Comparison of ENCODE assay signal across 21 cellular contexts in the genomic region with DNA sequence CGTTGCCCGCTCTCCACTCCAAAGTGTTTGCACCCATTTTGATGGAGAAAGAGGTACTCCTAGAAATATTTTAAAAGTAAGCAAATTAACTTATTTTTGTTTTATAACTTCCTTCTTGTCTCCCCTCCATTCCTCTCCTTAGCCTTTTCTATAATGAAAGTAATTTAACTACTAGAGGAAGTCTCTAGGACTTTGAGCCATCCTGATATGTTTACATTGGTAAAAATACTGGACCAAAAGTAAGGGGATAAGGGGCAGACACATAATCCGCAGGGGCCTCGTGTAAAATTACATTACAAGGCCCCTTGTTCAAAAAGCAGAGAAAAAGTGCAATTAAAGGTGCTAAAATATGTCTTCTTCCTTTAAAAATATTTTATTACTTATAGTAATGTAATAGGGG. TPM values are rescaled to one million over a fixed set of nuclear protein-coding genes. Genes with fewer than 3 reads are reported as not detected.
DNase-seq lines count a peak whose midpoint lies in the region; ATAC-seq, FAIRE-seq and TF ChIP-seq lines count a peak whose summit lies in the region.
"Had no signal": no experiment of that assay in that cellular context is flagged by ENCODE, and none has a peak within 500 bp of the region (broad histone marks: within the 10 kb centered on the region; RNA-seq: fewer than 3 reads in every experiment).

No MANE protein-coding gene starts in this region.

- no peaks in the 10 kb centered on the region for H3K36me3 ChIP-seq in Karpas-422 (ENCODE audit: insufficient read depth, low read length)
- no peaks in the 10 kb centered on the region for H3K36me3 ChIP-seq in HepG2 (replicated peaks in 1 of 2; ENCODE audit: control insufficient read depth in 1 of 2, insufficient read depth in 2 of 2, low read length in 2 of 2)
- H3K36me3 ChIP-seq in gastrocnemius medialis = peaks cover 0 to 74% of the 10 kb centered on the region in 2 donors
- no peaks in the 10 kb centered on the region for H3K36me3 ChIP-seq in PC-3 (ENCODE audit: low read depth, low read length)

- DNase-seq in Karpas-422 = no peak
- DNase-seq in HepG2 (ENCODE audit: low spot score) = no peak
- no peak for DNase-seq in gastrocnemius medialis
- DNase-seq in GM03348 (ENCODE audit: low spot score) = no peak
- DNase-seq in PC-3 = no peak
- DNase-seq: AML-193; Caco-2; Calu3; CD4-positive, alpha-beta T cell; CD8-positive, alpha-beta T cell; DMS79 treated with DMSO at 0.1 percent for 48 hours; GF-D8 had no signal

- no peak overlapping the region for H3K9ac ChIP-seq in Karpas-422 (ENCODE audit: low read length)
- no peak overlapping the region for H3K9ac ChIP-seq in HepG2 (ENCODE audit: insufficient read depth, low read depth, low read length)
- H3K9ac ChIP-seq in PC-3 (ENCODE audit: low read length) = no peak overlapping the region
- H3K9ac ChIP-seq: BLaER1 treated with 17β-estradiol and CSF1 and Interleukin-3, amounts not matched to agents 10 nM and 100 nM had no signal

- H3K79me2 ChIP-seq in Karpas-422 (ENCODE audit: low read length) (no peaks in the 10 kb centered on the region), HepG2 (ENCODE audit: insufficient read depth, low read length) (no peaks in the 10 kb centered on the region), PC-3 (ENCODE audit: low read length) (no peaks in the 10 kb centered on the region)

- no peak for TF ChIP-seq POLR2A in HepG2 (IDR thresholded peaks at IDR 0.05; ENCODE audit: insufficient read depth in 1 of 2, low read depth in 2 of 2, low read length in 2 of 2)
- TF ChIP-seq POLR2A in gastrocnemius medialis (IDR thresholded peaks at IDR 0.05) = no peak

- intact Hi-C loops in HepG2 (cut with micrococcal nuclease; ENCODE audit: unreplicated experiment) (no loop called here), gastrocnemius medialis (cut with DNase I; ENCODE audit: low total_unique reads) (no loop called here), PC-3 (cut with micrococcal nuclease) (no loop called here)

- H3K4me3 ChIP-seq in Karpas-422 (ENCODE audit: low read length) = no peak overlapping the region
- H3K4me3 ChIP-seq in HepG2 (replicated peaks in 1 of 3; ENCODE audit: insufficient read depth in 1 of 3, low read depth in 2 of 3, low read length in 3 of 3) = peak overlapping the region in 2 of 3 experiments; percentile 10 to 21; a peak in 1 of 6 replicates
- no peak overlapping the region for H3K4me3 ChIP-seq in gastrocnemius medialis
- no peak overlapping the region for H3K4me3 ChIP-seq in PC-3 (ENCODE audit: low read length)
- H3K4me3 ChIP-seq: A549; BLaER1 treated with 17β-estradiol and CSF1 and Interleukin-3, amounts not matched to agents 10 nM and 100 nM; GM12878 had no signal

- in situ Hi-C loops in HepG2 (cut with HindIII; ENCODE audit: extremely low pct_ligation_motif_present, low pct_unique_long_range_greater_than_20kb) (no loop called here), gastrocnemius medialis (cut with MboI; ENCODE audit: low sequenced_read_pairs in 4 of 4) (loop anchor here in 2 of 4 donors (10.0 to 25.0 kb wide), 2 partner anchors 80 to 602 kb away; a partner anchor contains a TSS)

- BruUV-seq in HepG2 (replicated peaks; lab: Mats Ljungman, UMichigan) (no TSS peak), PC-3 (replicated peaks; lab: Mats Ljungman, UMichigan) (no TSS peak)

- 0 out of 2 replicates have a peak overlapping the region, but pooled peaks have one; percentile 1 for H2AFZ ChIP-seq in Karpas-422 (ENCODE audit: low read length)
- no peak overlapping the region for H2AFZ ChIP-seq in HepG2 (ENCODE audit: low read length)
- no peak overlapping the region for H2AFZ ChIP-seq in PC-3 (ENCODE audit: low read length)

- H3K9me3 ChIP-seq in Karpas-422 (ENCODE audit: low read length) (no peaks in the 10 kb centered on the region), HepG2 (ENCODE audit: low read length) (no peaks in the 10 kb centered on the region), gastrocnemius medialis (no peaks in the 10 kb centered on the region), PC-3 (ENCODE audit: low read length) (no peaks in the 10 kb centered on the region)
- H3K9me3 ChIP-seq: A549, Caco-2 had no signal

- TF ChIP-seq RAD21 in HepG2 (CRISPR knock-in tag; IDR thresholded peaks at IDR 0.05) = no peak

- H3F3A ChIP-seq in PC-3 (ENCODE audit: low read length, unreplicated experiment) = no peaks in the 10 kb centered on the region

- H3K4me1 ChIP-seq in Karpas-422 (ENCODE audit: low read length) = peaks cover 25% of the 10 kb centered on the region
- H3K4me1 ChIP-seq in HepG2 (ENCODE audit: insufficient read depth, low read length) = peaks cover 35% of the 10 kb centered on the region
- H3K4me1 ChIP-seq in gastrocnemius medialis = no peaks in the 10 kb centered on the region
- no peaks in the 10 kb centered on the region for H3K4me1 ChIP-seq in PC-3 (ENCODE audit: insufficient read depth, low read length)
- H3K4me1 ChIP-seq: A549, Caco-2 had no signal

- CTCF ChIA-PET in HepG2 (lab: Yijun Ruan, JAX; ENCODE audit: low intra/inter-chr PET ratio, low total read pairs) = no interaction called here
- CTCF ChIA-PET in PC-3 (lab: Charles Lee) = no interaction called here

- TF ChIP-seq EP300 in HepG2 (IDR thresholded peaks at IDR 0.05; ENCODE audit: low read depth in 2 of 2, low read length in 2 of 2) = no peak
- no peak for TF ChIP-seq EP300 in HepG2 (CRISPR knock-in tag; IDR thresholded peaks at IDR 0.05; ENCODE audit: borderline replicate concordance)

- POLR2A ChIA-PET in HepG2 (lab: Yijun Ruan, JAX) (no interaction called here), PC-3 (lab: Charles Lee; ENCODE audit: unreplicated experiment) (no interaction called here)

- H3K4me2 ChIP-seq in Karpas-422 (ENCODE audit: low read depth, low read length, poor library complexity, severe bottlenecking) = no peak overlapping the region
- H3K4me2 ChIP-seq in HepG2 (ENCODE audit: low read depth, low read length) = peak overlapping the region; percentile 57
- H3K4me2 ChIP-seq in PC-3 (ENCODE audit: low read length) = no peak overlapping the region
- H3K4me2 ChIP-seq: A549; BLaER1 treated with 17β-estradiol and CSF1 and Interleukin-3, amounts not matched to agents 10 nM and 100 nM had no signal

- H3K27me3 ChIP-seq in Karpas-422 (ENCODE audit: low read length) (no peaks in the 10 kb centered on the region), HepG2 (ENCODE audit: control insufficient read depth in 1 of 2, insufficient read depth in 2 of 2, low read length in 2 of 2) (no peaks in the 10 kb centered on the region), gastrocnemius medialis (no peaks in the 10 kb centered on the region), PC-3 (ENCODE audit: low read length) (no peaks in the 10 kb centered on the region)
- H3K27me3 ChIP-seq: BLaER1 treated with 17β-estradiol and CSF1 and Interleukin-3, amounts not matched to agents 10 nM and 100 nM had no signal

- FAIRE-seq in HepG2 (lab: Jason Lieb, UNC) = no peak
- FAIRE-seq: A549, D721Med, GM12878, GM12892, GM18507 had no signal

- no peak overlapping the region for H3K27ac ChIP-seq in Karpas-422 (ENCODE audit: low read length)
- peak overlapping the region; percentile 40 for H3K27ac ChIP-seq in HepG2 (ENCODE audit: extremely low read length, insufficient read depth, low read length)
- H3K27ac ChIP-seq in gastrocnemius medialis = peak overlapping the region in 3 of 4 donors; percentile 28 to 72 (median 68)
- H3K27ac ChIP-seq in PC-3 (ENCODE audit: low read length) = no peak overlapping the region
- H3K27ac ChIP-seq: 22Rv1; A549; BLaER1 treated with 17β-estradiol and CSF1 and Interleukin-3, amounts not matched to agents 10 nM and 100 nM; C4-2B had no signal

- TF ChIP-seq CTCF in HepG2 (CRISPR knock-in tag; IDR thresholded peaks at IDR 0.05) (no peak), gastrocnemius medialis (IDR thresholded peaks at IDR 0.05 in 4 of 5, conservative IDR thresholded peaks at IDR 0.05 in 1 of 5) (no peak), PC-3 (conservative IDR thresholded peaks at IDR 0.05; ENCODE audit: low read depth, low read length) (no peak)

- ATAC-seq in HepG2 (0 out of 3 replicates have a peak, but pooled peaks have one; percentile 28), gastrocnemius medialis (no peak), PC-3 (no peak)
- ATAC-seq: A549; CD8-positive, alpha-beta T cell; GM12878 had no signal

- WGBS in HepG2 (ENCODE audit: low lambda C conversion rate) = 46% methylated on average over 4 of the region's 4 CpGs

- no peaks in the 10 kb centered on the region for H3K9me2 ChIP-seq in Karpas-422 (replicated peaks; ENCODE audit: insufficient read depth, low read length)
- no peaks in the 10 kb centered on the region for H3K9me2 ChIP-seq in PC-3 (replicated peaks; ENCODE audit: low read length)

- H4K20me1 ChIP-seq in Karpas-422 (ENCODE audit: insufficient read depth, low read depth, low read length) (no peaks in the 10 kb centered on the region), HepG2 (ENCODE audit: insufficient read depth, low read length) (no peaks in the 10 kb centered on the region), PC-3 (ENCODE audit: low read length) (no peaks in the 10 kb centered on the region)
- H4K20me1 ChIP-seq: BLaER1 treated with 17β-estradiol and CSF1 and Interleukin-3, amounts not matched to agents 10 nM and 100 nM had no signal

RNA-seq across cellular contexts. Expression of a gene that starts 55.4 kb away (rescaled TPM):
- total RNA-seq in Karpas-422 (2014; rRNA removed; shearing (Covaris generic); ENCODE audit: low replicate concordance) = 0.04 TPM in 1 of 2 replicates, not detected in the other
- 0.46 and 1.0 TPM in 2 replicates for total RNA-seq in HepG2 (2016; rRNA removed; fragmentation: Illumina TruSeq; extraction: Trizol)
- total RNA-seq in HepG2 (2016; cell fraction: cytosol; rRNA removed; fragmentation: Illumina TruSeq; extraction: Trizol; ENCODE audit: low read depth) = 0.35 and 1.3 TPM in 2 replicates
- total RNA-seq in HepG2 (2016; cell fraction: insoluble cytoplasmic fraction; rRNA removed; fragmentation: Illumina TruSeq; extraction: Trizol) = 0.97 and 0.98 TPM in 2 replicates
- 0.49 and 0.76 TPM in 2 replicates for total RNA-seq in HepG2 (2016; cell fraction: membrane; rRNA removed; fragmentation: Illumina TruSeq; extraction: Trizol)
- 0.47 and 1.3 TPM in 2 replicates for total RNA-seq in HepG2 (2016; cell fraction: nucleus; rRNA removed; fragmentation: Illumina TruSeq; extraction: Trizol)
- polyA plus RNA-seq in HepG2 (2011; rRNA removed) = 0.98 and 1.6 TPM in 2 replicates
- polyA plus RNA-seq in HepG2 (2011; cell fraction: cytosol; rRNA removed) = 1.0 and 1.4 TPM in 2 replicates
- polyA plus RNA-seq in HepG2 (2011; cell fraction: nucleus; rRNA removed) = 3.6 and 4.1 TPM in 2 replicates
- polyA plus RNA-seq in HepG2 (2012) = 2.6 and 3.3 TPM in 2 replicates
- 0.16 and 0.17 TPM in 2 replicates for polyA plus RNA-seq in HepG2 (2016; cell fraction: cytosol; fragmentation: Illumina TruSeq; extraction: Trizol; ENCODE audit: low read depth)
- polyA plus RNA-seq in HepG2 (2016; cell fraction: insoluble cytoplasmic fraction; fragmentation: Illumina TruSeq; extraction: Trizol; ENCODE audit: low read depth) = 0.60 and 0.63 TPM in 2 replicates
- 0.25 and 0.37 TPM in 2 replicates for polyA plus RNA-seq in HepG2 (2016; cell fraction: membrane; fragmentation: Illumina TruSeq; extraction: Trizol; ENCODE audit: low read depth)
- polyA plus RNA-seq in HepG2 (2016; cell fraction: nucleus; fragmentation: Illumina TruSeq; extraction: Trizol; ENCODE audit: insufficient read depth, low read depth) = 1.1 and 1.2 TPM in 2 replicates
- polyA minus RNA-seq in HepG2 (2011; rRNA and poly(A)+ RNA removed; ENCODE audit: low replicate concordance) = 0.75 and 0.82 TPM in 2 replicates
- polyA minus RNA-seq in HepG2 (2011; cell fraction: cytosol; rRNA and poly(A)+ RNA removed) = 0.89 and 0.97 TPM in 2 replicates
- polyA minus RNA-seq in HepG2 (2011; cell fraction: nucleus; rRNA and poly(A)+ RNA removed) = 2.8 and 4.2 TPM in 2 replicates
- 100 to 1,000 TPM; 245 to 307 (median 273) TPM for total RNA-seq in gastrocnemius medialis
- 0.07 and 0.12 TPM in 2 replicates for total RNA-seq in PC-3 (2014; rRNA removed)
- total RNA-seq: A172 had no signal

Comparison
In these comparisons a context has a peak if more than half of its experiments do, and no peak if none do; other contexts are left out.
1. H3K27ac ChIP-seq: peak in HepG2 (single experiment) and gastrocnemius medialis (3 of 4); none in Karpas-422 (single experiment) and PC-3 (single experiment).
2. H3K4me3 ChIP-seq: peak in HepG2 (2 of 3); none in Karpas-422 (single experiment), gastrocnemius medialis (0 of 4) and PC-3 (single experiment).
3. RNA of a gene that starts 55.4 kb away (total RNA-seq): 245 to 307 TPM in gastrocnemius medialis; 0.35 to 1.3 TPM in HepG2, 0.07 to 0.12 TPM in PC-3 and 0.04 TPM in Karpas-422; every median in the first group is over 100 times any median in the second.